In genomic region chr20:1897486-1897885, GRCh38 we compare ENCODE assay signal across 9 cellular contexts. TPM values are rescaled to one million over a fixed set of nuclear protein-coding genes. Genes with fewer than 3 reads are reported as not detected.
DNase-seq lines count a peak whose midpoint lies in the region; ATAC-seq and TF ChIP-seq lines count a peak whose summit lies in the region.
"Had no signal": no experiment of that assay in that cellular context is flagged by ENCODE, and none has a peak within 500 bp of the region (broad histone marks: within the 10 kb centered on the region; RNA-seq: fewer than 3 reads in every experiment).

No MANE protein-coding gene starts in this region.

- H3K4me3 ChIP-seq in GM12865 (ENCODE audit: low read depth, low read length) (no peak overlapping the region), esophagus squamous epithelium (peak overlapping the region in 1 of 4 donors; percentile 74), sigmoid colon (no peak overlapping the region)

- H3K27me3 ChIP-seq in esophagus squamous epithelium (peaks cover 0 to 5% (median 0%) of the 10 kb centered on the region in 4 donors), sigmoid colon (no peaks in the 10 kb centered on the region)

- TF ChIP-seq CTCF in GM12865 (IDR thresholded peaks at IDR 0.05; ENCODE audit: insufficient read depth, low read depth, low read length, missing control alignments): no peak
- TF ChIP-seq CTCF in esophagus squamous epithelium (IDR thresholded peaks at IDR 0.05): no peak
- TF ChIP-seq CTCF in sigmoid colon (IDR thresholded peaks at IDR 0.05): no peak

- TF ChIP-seq EP300 in sigmoid colon (IDR thresholded peaks at IDR 0.05): no peak

- WGBS in esophagus squamous epithelium, 2 donors: 60 to 66% methylated on average over 2 of the region's 2 CpGs
- WGBS in sigmoid colon, 2 donors: 82 to 89% methylated on average over 2 of the region's 2 CpGs

- no peak for ATAC-seq in GM21529 (IDR thresholded peaks at IDR 0.05; ENCODE audit: unreplicated experiment)

- H3K9me3 ChIP-seq in esophagus squamous epithelium (no peaks in the 10 kb centered on the region), sigmoid colon (no peaks in the 10 kb centered on the region)

- H3K4me1 ChIP-seq in esophagus squamous epithelium (peaks cover 32 to 78% (median 36%) of the 10 kb centered on the region in 3 donors), sigmoid colon (peaks cover 0 to 73% (median 64%) of the 10 kb centered on the region in 4 donors)

- TF ChIP-seq POLR2A in esophagus squamous epithelium (IDR thresholded peaks at IDR 0.05) (no peak), sigmoid colon (IDR thresholded peaks at IDR 0.05) (no peak)

- H3K36me3 ChIP-seq in esophagus squamous epithelium: no peaks in the 10 kb centered on the region
- no peaks in the 10 kb centered on the region for H3K36me3 ChIP-seq in sigmoid colon

- H3K27ac ChIP-seq in esophagus squamous epithelium (peak overlapping the region; percentile 44 to 98 (median 92)), sigmoid colon (peak overlapping the region; percentile 62 to 94 (median 94))

- intact Hi-C loops in esophagus squamous epithelium (cut with DNase I): loop anchor here (5.0 to 10.0 kb wide), 2 partner anchors 40 to 93 kb away; no protein-coding TSS in a partner anchor
- intact Hi-C loops in sigmoid colon (cut with DNase I): loop anchor here (5.0 to 10.0 kb wide), 2 partner anchors 205 to 977 kb away; partner anchors contain the start of genes PTPRA and STK35

- DNase-seq in GM12865 (ENCODE audit: low read depth): peak; percentile 34
- DNase-seq in RPMI8226: peak; percentile 79
- no peak for DNase-seq in esophagus squamous epithelium (lab: John Stamatoyannopoulos, UW)
- DNase-seq in sigmoid colon: peak; percentile 72
- DNase-seq in GDM1 (lab: John Stamatoyannopoulos, UW): no peak
- no peak for DNase-seq in activated CD4-positive, alpha-beta T cell treated with anti-CD3 and anti-CD28 coated beads, Interleukin-2, amount 50 U/mL, for 48 hours
- DNase-seq in DMS53 treated with DMSO at 0.1 percent for 48 hours (lab: John Stamatoyannopoulos, UW; ENCODE audit: unreplicated experiment): no peak
- DNase-seq: DND-41 had no signal

RNA-seq across cellular contexts. Expression of gene SIRPA, which starts 2.3 kb away (rescaled TPM):
- total RNA-seq in esophagus squamous epithelium: 10 to 100 TPM in 3 of 4 donors, 1 to 10 TPM in 1; 9.3 to 23.4 (median 20.1) TPM
- total RNA-seq in sigmoid colon: 10 to 100 TPM; 16.3 to 25.5 (median 21.5) TPM
- polyA plus RNA-seq in sigmoid colon: 10 to 100 TPM in 2 of 3 donors, 1 to 10 TPM in 1; 8.4 to 14.3 (median 12.5) TPM

Comparison
In these comparisons a context has a peak if more than half of its experiments do, and no peak if none do; other contexts are left out.
1. DNase-seq: peak in GM12865 (single experiment), RPMI8226 (single experiment) and sigmoid colon (single experiment); none in esophagus squamous epithelium (single experiment), GDM1 (single experiment), activated CD4-positive, alpha-beta T cell treated with anti-CD3 and anti-CD28 coated beads, Interleukin-2, amount 50 U/mL, for 48 hours (0 of 2) and DMS53 treated with DMSO at 0.1 percent for 48 hours (single experiment).